10 cellular contexts compared by ENCODE assay signal in the genomic region with DNA sequence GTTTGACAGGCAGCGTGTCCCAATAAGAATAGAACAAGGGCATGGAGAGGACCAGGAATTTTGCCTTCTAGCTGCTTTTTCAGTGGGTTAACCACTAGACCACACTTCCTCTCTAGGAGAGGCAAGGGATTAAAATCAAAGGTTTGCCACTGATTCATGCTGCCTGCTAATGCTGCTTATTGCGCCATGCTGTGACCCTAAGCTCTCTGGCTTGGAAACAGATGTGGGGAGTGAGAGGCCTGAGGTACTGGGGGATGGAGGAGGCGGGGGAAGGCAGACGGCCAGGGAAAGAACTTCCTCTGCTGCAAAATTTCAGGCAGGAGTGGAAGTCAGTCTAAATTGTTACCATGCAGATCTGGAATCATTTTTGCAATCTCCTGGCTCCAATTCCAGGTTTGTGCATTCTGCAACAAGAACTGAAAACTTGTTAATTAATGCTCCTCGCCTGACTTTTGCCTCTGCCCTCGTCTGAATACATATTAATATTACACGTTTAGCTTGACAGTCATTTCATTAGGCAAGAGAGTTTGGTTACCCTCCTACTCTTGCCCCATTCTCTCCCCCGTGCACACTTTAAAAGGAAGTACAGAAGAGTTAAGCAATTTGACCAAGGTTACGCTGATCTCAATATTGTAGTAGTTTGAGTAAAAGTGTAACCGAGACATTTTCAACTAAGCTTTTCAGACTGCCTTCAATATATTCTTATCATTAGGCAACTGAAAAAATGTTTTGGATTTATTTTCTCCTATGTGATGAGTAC.
A peak's percentile ranks its signal among the peaks of the same experiment; 100 is the strongest.
DNase-seq lines count a peak whose midpoint lies in the region; ATAC-seq and TF ChIP-seq lines count a peak whose summit lies in the region.
"Had no signal": no experiment of that assay in that cellular context is flagged by ENCODE, and none has a peak within 500 bp of the region (broad histone marks: within the 10 kb centered on the region; RNA-seq: fewer than 3 reads in every experiment).

No MANE protein-coding gene starts in this region.

- H3K4me1 ChIP-seq in psoas muscle, result peaks cover 4% of the 10 kb centered on the region

- H3K27me3 Mint-ChIP-seq in activated CD4-positive, alpha-beta memory T cell treated with anti-CD3 and anti-CD28 coated beads for 36 hours, result peaks cover 2% of the 10 kb centered on the region

- peak; percentile 30 for DNase-seq in GM13977 (ENCODE audit: low spot score)
- DNase-seq in SW480 (ENCODE audit: low spot score), result peak; percentile 68
- peak; percentile 9 to 82 (median 54) for DNase-seq in head of caudate nucleus
- peak; percentile 88 to 91 for DNase-seq in psoas muscle
- DNase-seq in stimulated activated CD8-positive, alpha-beta memory T cell treated with anti-CD3 and anti-CD28 coated beads, Interleukin-4, amount 100 ng/mL, for 48 hours, result no peak
- no peak for DNase-seq in activated CD4-positive, alpha-beta memory T cell treated with anti-CD3 and anti-CD28 coated beads for 36 hours
- DNase-seq in stimulated activated CD4-positive, alpha-beta T cell treated with anti-CD3 and anti-CD28 coated beads, Interleukin-15, amount 100 ng/mL, for 24 hours, result no peak
- DNase-seq: natural killer cell had no signal

- intact Hi-C loops in head of caudate nucleus (cut with DNase I), result loop anchor here (5.0 kb wide), 1 partner anchor 121 kb away; the partner anchor contains the start of gene SPRED1
- intact Hi-C loops in psoas muscle (cut with DNase I), result no loop called here
- intact Hi-C loops in activated CD4-positive, alpha-beta memory T cell treated with anti-CD3 and anti-CD28 coated beads for 36 hours (cut with micrococcal nuclease), result no loop called here

- TF ChIP-seq CTCF in GM13977 (IDR thresholded peaks at IDR 0.05; ENCODE audit: extremely low read depth, insufficient read depth, missing control alignments) (no peak), psoas muscle (IDR thresholded peaks at IDR 0.05) (no peak)

- peak overlapping the region; percentile 62 for H3K27ac ChIP-seq in psoas muscle

- no peaks in the 10 kb centered on the region for H3K9me3 ChIP-seq in psoas muscle

- CTCF ChIA-PET in activated CD4-positive, alpha-beta memory T cell treated with anti-CD3 and anti-CD28 coated beads for 36 hours (lab: Charles Lee), result no interaction called here

- no peak overlapping the region for H3K4me3 Mint-ChIP-seq in activated CD4-positive, alpha-beta memory T cell treated with anti-CD3 and anti-CD28 coated beads for 36 hours
- H3K4me3 Mint-ChIP-seq: natural killer cell had no signal

- no peaks in the 10 kb centered on the region for H3K9me3 Mint-ChIP-seq in activated CD4-positive, alpha-beta memory T cell treated with anti-CD3 and anti-CD28 coated beads for 36 hours
- H3K9me3 Mint-ChIP-seq: IgD-negative memory B cell, natural killer cell had no signal

- POLR2A ChIA-PET in activated CD4-positive, alpha-beta memory T cell treated with anti-CD3 and anti-CD28 coated beads for 36 hours (lab: Charles Lee), result no interaction called here

- H3K4me3 ChIP-seq in psoas muscle, result peak overlapping the region; percentile 13

- H3K27ac Mint-ChIP-seq in activated CD4-positive, alpha-beta memory T cell treated with anti-CD3 and anti-CD28 coated beads for 36 hours, result no peak overlapping the region
- H3K27ac Mint-ChIP-seq: IgD-negative memory B cell, natural killer cell had no signal

- ATAC-seq in HG03159 (IDR thresholded peaks at IDR 0.05; ENCODE audit: unreplicated experiment) (peak; percentile 44), psoas muscle (peak; percentile 61 to 84 (median 78))

- no peaks in the 10 kb centered on the region for H3K27me3 ChIP-seq in psoas muscle (ENCODE audit: insufficient read depth in 3 of 3, low read length in 2 of 3)

- no peaks in the 10 kb centered on the region for H3K36me3 ChIP-seq in psoas muscle (ENCODE audit: insufficient read depth in 1 of 2, low read depth in 1 of 2)

- in situ Hi-C loops in GM13977 (cut with MboI; ENCODE audit: low pct_unique_long_range_greater_than_20kb, low sequenced_read_pairs, unreplicated experiment), result no loop called here

- peaks cover 3% of the 10 kb centered on the region for H3K4me1 Mint-ChIP-seq in activated CD4-positive, alpha-beta memory T cell treated with anti-CD3 and anti-CD28 coated beads for 36 hours (ENCODE audit: low read depth)

- no peaks in the 10 kb centered on the region for H3K36me3 Mint-ChIP-seq in activated CD4-positive, alpha-beta memory T cell treated with anti-CD3 and anti-CD28 coated beads for 36 hours
- H3K36me3 Mint-ChIP-seq: IgD-negative memory B cell, natural killer cell had no signal

- 12 to 27% (median 18%) methylated on average over 9 to 10 of the region's 10 CpGs for WGBS in psoas muscle, 3 donors

Comparison
In these comparisons a context has a peak if more than half of its experiments do, and no peak if none do; other contexts are left out.
1. DNase-seq: peak in GM13977 (single experiment), SW480 (single experiment), head of caudate nucleus (42 of 42) and psoas muscle (2 of 2); none in stimulated activated CD8-positive, alpha-beta memory T cell treated with anti-CD3 and anti-CD28 coated beads, Interleukin-4, amount 100 ng/mL, for 48 hours (single experiment), activated CD4-positive, alpha-beta memory T cell treated with anti-CD3 and anti-CD28 coated beads for 36 hours (single experiment) and stimulated activated CD4-positive, alpha-beta T cell treated with anti-CD3 and anti-CD28 coated beads, Interleukin-15, amount 100 ng/mL, for 24 hours (single experiment).